Comparison of ENCODE assay signal across 1 cellular context in the genomic region with DNA sequence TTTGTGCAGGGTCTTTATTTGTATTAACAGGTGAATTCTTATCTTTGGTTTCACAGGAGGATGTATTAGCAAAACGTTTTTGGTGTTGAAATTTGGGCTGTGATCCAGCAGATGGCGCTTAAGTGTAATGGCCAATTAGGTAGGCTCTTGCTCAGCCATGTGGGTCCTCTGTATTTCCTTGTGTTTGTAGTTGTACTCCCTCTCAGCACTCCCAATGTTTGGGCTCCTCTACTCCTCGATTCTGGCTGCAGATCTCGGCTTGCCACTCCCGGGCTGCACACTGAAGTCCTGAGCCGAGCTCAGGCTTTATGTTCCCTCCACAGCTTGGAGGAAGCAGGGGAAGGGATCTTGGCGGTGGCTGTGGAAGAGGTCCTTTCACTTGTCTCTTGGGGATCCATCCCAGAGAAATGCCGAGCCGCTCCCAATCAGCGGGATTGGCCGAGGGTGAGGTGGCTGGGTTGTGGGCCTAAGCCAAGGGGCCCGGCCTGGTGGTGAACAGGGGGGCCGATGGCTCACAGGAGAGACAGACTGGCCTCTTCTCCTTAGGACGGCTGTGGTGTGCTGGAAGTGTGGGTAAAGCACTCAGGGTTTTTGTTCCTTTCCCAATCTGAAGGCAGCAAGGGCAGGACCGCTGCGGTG.
TF ChIP-seq lines count a peak whose summit lies in the region.

No MANE protein-coding gene starts in this region.

TF ChIP-seq in H1, 55 proteins besides CTCF, POLR2A, EP300 and RAD21 (continued from another document):
- TF ChIP-seq YY1 (IDR thresholded peaks at IDR 0.05; ENCODE audit: low read depth, low read length): 0 out of 2 replicates have a peak, but pooled peaks have one; percentile 43
- no peak for TF ChIP-seq MAFK (IDR thresholded peaks at IDR 0.05; ENCODE audit: low read depth, low read length)
- TF ChIP-seq KDM1A (IDR thresholded peaks at IDR 0.05; ENCODE audit: borderline replicate concordance, low read length): peak; percentile 14; the same call in 1 of the 2 replicates
